In genomic region chr5:163964650-163965049, GRCh38 we compare ENCODE assay signal across 24 cellular contexts.
A peak's percentile ranks its signal among the peaks of the same experiment; 100 is the strongest.
DNase-seq lines count a peak whose midpoint lies in the region; FAIRE-seq and TF ChIP-seq lines count a peak whose summit lies in the region.
"Had no signal": no experiment of that assay in that cellular context is flagged by ENCODE, and none has a peak within 500 bp of the region (broad histone marks: within the 10 kb centered on the region; RNA-seq: fewer than 3 reads in every experiment).

No MANE protein-coding gene starts in this region.

- H3K9me3 ChIP-seq in astrocyte (ENCODE audit: insufficient read depth, low read depth, low read length) (no peaks in the 10 kb centered on the region), smooth muscle cell (replicated peaks; ENCODE audit: low read depth) (no peaks in the 10 kb centered on the region)
- H3K9me3 ChIP-seq: stomach had no signal

- no peaks in the 10 kb centered on the region for H3K79me2 ChIP-seq in astrocyte (ENCODE audit: insufficient read depth, low read length)
- H3K79me2 ChIP-seq in smooth muscle cell (ENCODE audit: low read depth), result no peaks in the 10 kb centered on the region

- H3K4me1 ChIP-seq in astrocyte (ENCODE audit: insufficient read depth, low read length) (no peaks in the 10 kb centered on the region), smooth muscle cell (ENCODE audit: low read depth) (no peaks in the 10 kb centered on the region)
- H3K4me1 ChIP-seq: stomach had no signal

- H4K20me1 ChIP-seq in astrocyte (ENCODE audit: insufficient read depth, low read length) (no peaks in the 10 kb centered on the region), smooth muscle cell (ENCODE audit: low read depth) (no peaks in the 10 kb centered on the region)

- H3K4me2 ChIP-seq in astrocyte (ENCODE audit: low read length) (no peak overlapping the region), smooth muscle cell (no peak overlapping the region)

- WGBS in smooth muscle cell (ENCODE audit: low lambda C conversion rate), result 92% methylated on average over 3 of the region's 3 CpGs

- H3K27ac ChIP-seq in astrocyte (ENCODE audit: low read depth, low read length) (no peak overlapping the region), smooth muscle cell (ENCODE audit: low read depth) (no peak overlapping the region)
- H3K27ac ChIP-seq: epithelial cell of prostate, GM23248, stomach had no signal

- FAIRE-seq in astrocyte (lab: Jason Lieb, UNC) (no peak), urothelium cell line (lab: Jason Lieb, UNC) (no peak)
- FAIRE-seq: GM18507 had no signal

- H2AFZ ChIP-seq in astrocyte (ENCODE audit: low read depth, low read length) (no peak overlapping the region), smooth muscle cell (ENCODE audit: low read depth) (no peak overlapping the region)
- H2AFZ ChIP-seq: GM23248 had no signal

- H3K27me3 ChIP-seq in astrocyte (ENCODE audit: insufficient read depth, low read length) (no peaks in the 10 kb centered on the region), smooth muscle cell (ENCODE audit: low read depth) (no peaks in the 10 kb centered on the region)
- H3K27me3 ChIP-seq: stomach had no signal

- H3K9ac ChIP-seq in astrocyte (ENCODE audit: low read length) (no peak overlapping the region), smooth muscle cell (ENCODE audit: low read depth) (no peak overlapping the region)
- H3K9ac ChIP-seq: GM23248 had no signal

- no peaks in the 10 kb centered on the region for H3K9me3 Mint-ChIP-seq in astrocyte (ENCODE audit: unreplicated experiment)
- H3K9me3 Mint-ChIP-seq: activated B cell treated with CpG ODN at 0.5 μM for 24 hours, natural killer cell had no signal

- peaks cover 7% of the 10 kb centered on the region for H3K4me1 Mint-ChIP-seq in astrocyte (ENCODE audit: low read depth, unreplicated experiment)
- H3K4me1 Mint-ChIP-seq: activated B cell treated with CpG ODN at 0.5 μM for 24 hours; CD8-positive, alpha-beta memory T cell; natural killer cell had no signal

- H3K4me3 ChIP-seq in astrocyte (ENCODE audit: insufficient read depth, low read depth, low read length), result no peak overlapping the region
- no peak overlapping the region for H3K4me3 ChIP-seq in smooth muscle cell
- H3K4me3 ChIP-seq: GM23248, stomach had no signal

- TF ChIP-seq CTCF in astrocyte (IDR thresholded peaks at IDR 0.05; ENCODE audit: insufficient read depth, low read depth, low read length), result no peak
- TF ChIP-seq CTCF in smooth muscle cell (IDR thresholded peaks at IDR 0.05; ENCODE audit: borderline replicate concordance, insufficient read depth, poor library complexity, severe bottlenecking), result no peak

- no peak overlapping the region for H3K27ac Mint-ChIP-seq in astrocyte (ENCODE audit: unreplicated experiment)
- H3K27ac Mint-ChIP-seq: activated B cell treated with CpG ODN at 0.5 μM for 24 hours; activated naive CD4-positive, alpha-beta T cell treated with anti-CD3 and anti-CD28 coated beads, Interleukin-2, amount 50 U/mL, for 72 hours; CD8-positive, alpha-beta memory T cell; natural killer cell had no signal

- H3F3A ChIP-seq in smooth muscle cell (ENCODE audit: low read depth), result no peaks in the 10 kb centered on the region

- H3K4me3 Mint-ChIP-seq in astrocyte (ENCODE audit: unreplicated experiment), result no peak overlapping the region
- H3K4me3 Mint-ChIP-seq: activated B cell treated with CpG ODN at 0.5 μM for 24 hours; CD8-positive, alpha-beta memory T cell; natural killer cell had no signal

- H3K27me3 Mint-ChIP-seq in astrocyte (ENCODE audit: low read depth, unreplicated experiment), result no peaks in the 10 kb centered on the region
- H3K27me3 Mint-ChIP-seq: activated B cell treated with CpG ODN at 0.5 μM for 24 hours; CD8-positive, alpha-beta memory T cell had no signal

- DNase-seq in NCI-H82 (lab: John Stamatoyannopoulos, UW) (peak; percentile 2), NCI-H82 treated with DMSO at 0.1 percent for 48 hours (lab: John Stamatoyannopoulos, UW; ENCODE audit: unreplicated experiment) (no peak), astrocyte (ENCODE audit: low read depth) (peak; percentile 32), iris pigment epithelial cell (ENCODE audit: low read depth) (peak; percentile 45), urothelium cell line (ENCODE audit: low spot score) (peak; percentile 26), amygdala (lab: John Stamatoyannopoulos, UW) (no peak), smooth muscle cell (lab: John Stamatoyannopoulos, UW; ENCODE audit: unreplicated experiment) (no peak)
- DNase-seq in activated effector memory CD4-positive, alpha-beta T cell treated with anti-CD3 and anti-CD28 coated beads, Interleukin-2, amount 50 U/mL, for 16 hours, result no peak
- DNase-seq: activated B cell treated with CpG ODN at 0.5 μM for 24 hours; CD8-positive, alpha-beta memory T cell; cerebellar nuclear complex; foreskin melanocyte; GM23248; left ventricle myocardium superior; midbrain; natural killer cell; NCI-H1092; NCI-H1930; SHP77 treated with DMSO at 0.1 percent for 48 hours; stomach; SW 1271 had no signal

- H3K36me3 Mint-ChIP-seq in astrocyte (ENCODE audit: low read depth, unreplicated experiment), result no peaks in the 10 kb centered on the region
- H3K36me3 Mint-ChIP-seq: activated naive CD4-positive, alpha-beta T cell treated with anti-CD3 and anti-CD28 coated beads, Interleukin-2, amount 50 U/mL, for 72 hours; CD8-positive, alpha-beta memory T cell; natural killer cell had no signal

- H3K36me3 ChIP-seq in astrocyte (ENCODE audit: insufficient read depth, low read length) (no peaks in the 10 kb centered on the region), smooth muscle cell (ENCODE audit: low read depth) (no peaks in the 10 kb centered on the region)
- H3K36me3 ChIP-seq: stomach had no signal

Comparison
In these comparisons a context has a peak if more than half of its experiments do, and no peak if none do; other contexts are left out.
1. DNase-seq: peak in NCI-H82 (single experiment), astrocyte (single experiment), iris pigment epithelial cell (single experiment) and urothelium cell line (single experiment); none in NCI-H82 treated with DMSO at 0.1 percent for 48 hours (single experiment), amygdala (0 of 56), activated effector memory CD4-positive, alpha-beta T cell treated with anti-CD3 and anti-CD28 coated beads, Interleukin-2, amount 50 U/mL, for 16 hours (single experiment) and smooth muscle cell (single experiment).